8 cellular contexts compared by ENCODE assay signal in genomic region chr1:151968058-151968457, GRCh38. TPM values are rescaled to one million over a fixed set of nuclear protein-coding genes. Genes with fewer than 3 reads are reported as not detected.
A peak's percentile ranks its signal among the peaks of the same experiment; 100 is the strongest.
DNase-seq lines count a peak whose midpoint lies in the region; ATAC-seq and TF ChIP-seq lines count a peak whose summit lies in the region.

No MANE protein-coding gene starts in this region.

- peaks cover 25% of the 10 kb centered on the region for H3K4me1 Mint-ChIP-seq in GM23338
- H3K4me1 Mint-ChIP-seq in activated naive CD4-positive, alpha-beta T cell treated with anti-CD3 and anti-CD28 coated beads, Interleukin-2, amount 10 ng/mL, durations not matched to agents 7 days and 5 days, result peaks cover 25% of the 10 kb centered on the region

- H3K27ac Mint-ChIP-seq in GM23338, result no peak overlapping the region
- H3K27ac Mint-ChIP-seq in activated naive CD4-positive, alpha-beta T cell treated with anti-CD3 and anti-CD28 coated beads, Interleukin-2, amount 10 ng/mL, durations not matched to agents 7 days and 5 days, result no peak overlapping the region

- H3K27me3 Mint-ChIP-seq in GM23338 (ENCODE audit: insufficient read depth, low read depth, poor library complexity), result no peaks in the 10 kb centered on the region
- peaks cover 13% of the 10 kb centered on the region for H3K27me3 Mint-ChIP-seq in activated naive CD4-positive, alpha-beta T cell treated with anti-CD3 and anti-CD28 coated beads, Interleukin-2, amount 10 ng/mL, durations not matched to agents 7 days and 5 days

- no peak overlapping the region for H3K4me3 Mint-ChIP-seq in GM23338
- H3K4me3 Mint-ChIP-seq in activated naive CD4-positive, alpha-beta T cell treated with anti-CD3 and anti-CD28 coated beads, Interleukin-2, amount 10 ng/mL, durations not matched to agents 7 days and 5 days, result no peak overlapping the region

- H3K4me1 ChIP-seq in GM23338 (ENCODE audit: insufficient read depth) (peaks cover 22% of the 10 kb centered on the region), Panc1 (ENCODE audit: control insufficient read depth, insufficient read depth, low read length) (peaks cover 61% of the 10 kb centered on the region), right cardiac atrium (ENCODE audit: control insufficient read depth, insufficient read depth, low read length) (peaks cover 4% of the 10 kb centered on the region)

- no TSS peak for BruUV-seq in Panc1 (replicated peaks; lab: Mats Ljungman, UMichigan)

- H3K9me3 ChIP-seq in Panc1 (ENCODE audit: control insufficient read depth, insufficient read depth, low read depth, low read length) (no peaks in the 10 kb centered on the region), right cardiac atrium (ENCODE audit: control insufficient read depth, low read length) (no peaks in the 10 kb centered on the region)

- no peak overlapping the region for H2AFZ ChIP-seq in GM23338

- peak overlapping the region; percentile 42 for H3K4me2 ChIP-seq in GM23338

- H3K79me2 ChIP-seq in GM23338 (replicated peaks; ENCODE audit: insufficient read depth), result no peaks in the 10 kb centered on the region

- CTCF ChIA-PET in Panc1 (lab: Charles Lee), result interaction anchor here (0.7 to 2.4 kb wide), 8 partner anchors 9 to 50 kb away, joined by 3 to 27 read pairs (median 4); no protein-coding TSS in a partner anchor
- CTCF ChIA-PET in activated naive CD4-positive, alpha-beta T cell treated with anti-CD3 and anti-CD28 coated beads, Interleukin-2, amount 10 ng/mL, durations not matched to agents 7 days and 5 days (lab: Charles Lee), result interaction anchor here (0.6 to 8.0 kb wide), 31 partner anchors 9 to 219 kb away, joined by 3 to 208 read pairs (median 5); partner anchors contain the start of gene S100A10

- 49% methylated on average over 4 of the region's 4 CpGs for WGBS in right cardiac atrium

- no peaks in the 10 kb centered on the region for H3K9me2 ChIP-seq in GM23338 (ENCODE audit: insufficient read depth)

- H3K27ac ChIP-seq in GM23338 (ENCODE audit: low read depth) (no peak overlapping the region), Panc1 (ENCODE audit: low read length) (peak overlapping the region; percentile 93), right cardiac atrium (ENCODE audit: low read length) (no peak overlapping the region)

- DNase-seq in AG09319 (ENCODE audit: extremely low read depth, low read depth) (no peak), GM23338 (ENCODE audit: low spot score) (peak; percentile 80), Panc1 (ENCODE audit: low read depth, low spot score) (no peak), right cardiac atrium (peak in 1 of 3 donors; percentile 61), Ammon's horn (ENCODE audit: low spot score) (no peak)
- peak; percentile 66 for DNase-seq in activated naive CD4-positive, alpha-beta T cell treated with anti-CD3 and anti-CD28 coated beads, Interleukin-2, amount 10 ng/mL, durations not matched to agents 7 days and 5 days
- peak in 2 of 3 experiments; percentile 25 to 29 for DNase-seq in stimulated activated CD4-positive, alpha-beta T cell treated with anti-CD3 and anti-CD28 coated beads, TNF-alpha, amount 100 ng/mL, for 24 hours (ENCODE audit: low read depth in 3 of 3)

- in situ Hi-C loops in Panc1 (cut with HindIII; ENCODE audit: low pct_unique_long_range_greater_than_20kb, low sequenced_read_pairs), result no loop called here

- H3K36me3 ChIP-seq in GM23338 (ENCODE audit: insufficient read depth), result no peaks in the 10 kb centered on the region
- H3K36me3 ChIP-seq in Panc1 (ENCODE audit: control insufficient read depth, insufficient read depth, low read length), result no peaks in the 10 kb centered on the region

- no peaks in the 10 kb centered on the region for H3K36me3 Mint-ChIP-seq in GM23338 (ENCODE audit: low read depth)
- H3K36me3 Mint-ChIP-seq in activated naive CD4-positive, alpha-beta T cell treated with anti-CD3 and anti-CD28 coated beads, Interleukin-2, amount 10 ng/mL, durations not matched to agents 7 days and 5 days, result no peaks in the 10 kb centered on the region

- ATAC-seq in GM23338, result peak; percentile 91
- peak; percentile 71 for ATAC-seq in Panc1
- ATAC-seq in right cardiac atrium, result peak; percentile 60 to 65
- no peak for ATAC-seq in HG02973 (IDR thresholded peaks at IDR 0.05; ENCODE audit: unreplicated experiment)

- no peaks in the 10 kb centered on the region for H3F3A ChIP-seq in GM23338 (replicated peaks; ENCODE audit: low read depth)

- no peaks in the 10 kb centered on the region for H4K20me1 ChIP-seq in GM23338 (replicated peaks; ENCODE audit: insufficient read depth)

- H3K27me3 ChIP-seq in GM23338 (ENCODE audit: insufficient read depth) (no peaks in the 10 kb centered on the region), Panc1 (ENCODE audit: control insufficient read depth, insufficient read depth, low read length) (no peaks in the 10 kb centered on the region), right cardiac atrium (ENCODE audit: control insufficient read depth, insufficient read depth) (no peaks in the 10 kb centered on the region)

- POLR2A ChIA-PET in Panc1 (lab: Charles Lee), result interaction anchor here (0.7 to 1.3 kb wide), 4 partner anchors 13 to 33 kb away, joined by 3 to 6 read pairs (median 4); no protein-coding TSS in a partner anchor

- H3K9me3 Mint-ChIP-seq in GM23338, result no peaks in the 10 kb centered on the region
- no peaks in the 10 kb centered on the region for H3K9me3 Mint-ChIP-seq in activated naive CD4-positive, alpha-beta T cell treated with anti-CD3 and anti-CD28 coated beads, Interleukin-2, amount 10 ng/mL, durations not matched to agents 7 days and 5 days

- TF ChIP-seq CTCF in AG09319 (IDR thresholded peaks at IDR 0.05; ENCODE audit: low read depth, low read length) (peak; percentile 79), GM23338 (conservative IDR thresholded peaks at IDR 0.05; ENCODE audit: low read depth in 2 of 2) (peak; percentile 87 to 92), Panc1 (IDR thresholded peaks at IDR 0.05) (peak; percentile 86)

- intact Hi-C loops in Panc1 (cut with micrococcal nuclease; ENCODE audit: unreplicated experiment), result loop anchor here (1.0 to 5.0 kb wide), 3 partner anchors 28 to 36 kb away; no protein-coding TSS in a partner anchor
- intact Hi-C loops in right cardiac atrium (cut with DNase I), result loop anchor here in 1 of 4 donors (5.0 kb wide), 1 partner anchor 34 kb away; no protein-coding TSS in a partner anchor

- H3K4me3 ChIP-seq in GM23338 (no peak overlapping the region), Panc1 (ENCODE audit: low read depth in 2 of 2, low read length in 2 of 2) (no peak overlapping the region), right cardiac atrium (ENCODE audit: low read length) (no peak overlapping the region)

TF ChIP-seq in GM23338, 12 proteins besides CTCF, POLR2A, EP300 and RAD21 (continues in another document):
- TF ChIP-seq POLR2AphosphoS5 (IDR thresholded peaks at IDR 0.05; ENCODE audit: low read depth), result no peak
- TF ChIP-seq JUNB (IDR thresholded peaks at IDR 0.05; ENCODE audit: unreplicated experiment), result no peak
- TF ChIP-seq NANOG (IDR thresholded peaks at IDR 0.05; ENCODE audit: borderline replicate concordance), result no peak
- no peak for TF ChIP-seq ETS1 (IDR thresholded peaks at IDR 0.05)
- TF ChIP-seq REST (IDR thresholded peaks at IDR 0.05; ENCODE audit: unreplicated experiment), result no peak
- TF ChIP-seq ZNF331 (CRISPR knock-in tag; IDR thresholded peaks at IDR 0.05; ENCODE audit: low read depth), result no peak
- TF ChIP-seq CREB1 (CRISPR knock-in tag; IDR thresholded peaks at IDR 0.05; ENCODE audit: low read depth), result no peak

RNA-seq across cellular contexts. Expression of gene S100A10, which starts 25.6 kb away (rescaled TPM):
- 25.6 and 35.9 TPM in 2 replicates for total RNA-seq in GM23338 (2014; rRNA removed; shearing (Covaris generic))
- polyA plus RNA-seq in GM23338 (2016; fragmentation: Nextera tagmentation; extraction: Ambion mirVana) (634 and 677 TPM in 2 replicates), right cardiac atrium (223 TPM)
- total RNA-seq in Panc1 (2021; ENCODE audit: unreplicated experiment) (1,621 TPM), right cardiac atrium (100 to 1,000 TPM; 108 to 245 (median 200) TPM)
- 1,294 TPM for polyA plus RNA-seq in Panc1 (2012; ENCODE audit: insufficient read length)

RNA-seq across cellular contexts. Expression of gene THEM4, which starts 58.7 kb away (rescaled TPM):
- 10.3 and 13.4 TPM in 2 replicates for total RNA-seq in GM23338 (2014; rRNA removed; shearing (Covaris generic))
- 19.5 and 20.4 TPM in 2 replicates for polyA plus RNA-seq in GM23338 (2016; fragmentation: Nextera tagmentation; extraction: Ambion mirVana)
- total RNA-seq in Panc1 (2021; ENCODE audit: unreplicated experiment), result 21.8 TPM
- polyA plus RNA-seq in Panc1 (2012; ENCODE audit: insufficient read length), result 12.4 TPM
- total RNA-seq in right cardiac atrium, result 10 to 100 TPM; 18.8 to 19.5 (median 19.0) TPM
- 27.2 TPM for polyA plus RNA-seq in right cardiac atrium

Comparison
In these comparisons a context has a peak if more than half of its experiments do, and no peak if none do; other contexts are left out.
1. DNase-seq: peak in GM23338 (single experiment), activated naive CD4-positive, alpha-beta T cell treated with anti-CD3 and anti-CD28 coated beads, Interleukin-2, amount 10 ng/mL, durations not matched to agents 7 days and 5 days (single experiment) and stimulated activated CD4-positive, alpha-beta T cell treated with anti-CD3 and anti-CD28 coated beads, TNF-alpha, amount 100 ng/mL, for 24 hours (2 of 3); none in AG09319 (single experiment), Panc1 (single experiment) and Ammon's horn (single experiment).
2. Peak in every context shown above with its lines, with median percentiles within 50 percentile points of each other: CTCF ChIP-seq.